1 cellular context compared by ENCODE assay signal in the genomic region with DNA sequence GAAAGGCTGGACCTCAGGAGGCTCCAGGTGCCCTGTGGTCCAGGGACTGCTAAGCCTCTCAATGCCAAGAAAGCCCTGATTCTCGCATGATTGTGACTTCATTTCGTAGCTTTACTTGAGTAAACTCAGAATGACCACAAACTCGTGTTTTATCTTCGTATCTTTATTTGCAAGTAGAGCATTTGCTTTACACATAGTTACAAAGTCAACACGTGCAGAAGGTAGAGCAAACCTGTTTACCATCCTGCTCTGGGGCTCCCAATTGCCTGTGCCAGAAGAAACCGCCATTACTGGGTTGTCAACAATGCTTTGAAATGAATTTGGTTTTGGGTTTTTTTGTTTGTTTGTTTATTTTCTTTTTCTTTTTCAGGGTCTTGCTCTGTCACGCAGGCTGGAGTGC.
A peak's percentile ranks its signal among the peaks of the same experiment; 100 is the strongest.
TF ChIP-seq lines count a peak whose summit lies in the region.

No MANE protein-coding gene starts in this region.

TF ChIP-seq in HepG2, 621 proteins besides CTCF, POLR2A, EP300 and RAD21 (continues in another document):
- TF ChIP-seq, protein P1, sequence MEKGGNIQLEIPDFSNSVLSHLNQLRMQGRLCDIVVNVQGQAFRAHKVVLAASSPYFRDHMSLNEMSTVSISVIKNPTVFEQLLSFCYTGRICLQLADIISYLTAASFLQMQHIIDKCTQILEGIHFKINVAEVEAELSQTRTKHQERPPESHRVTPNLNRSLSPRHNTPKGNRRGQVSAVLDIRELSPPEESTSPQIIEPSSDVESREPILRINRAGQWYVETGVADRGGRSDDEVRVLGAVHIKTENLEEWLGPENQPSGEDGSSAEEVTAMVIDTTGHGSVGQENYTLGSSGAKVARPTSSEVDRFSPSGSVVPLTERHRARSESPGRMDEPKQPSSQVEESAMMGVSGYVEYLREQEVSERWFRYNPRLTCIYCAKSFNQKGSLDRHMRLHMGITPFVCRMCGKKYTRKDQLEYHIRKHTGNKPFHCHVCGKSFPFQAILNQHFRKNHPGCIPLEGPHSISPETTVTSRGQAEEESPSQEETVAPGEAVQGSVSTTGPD (CRISPR knock-in tag; IDR thresholded peaks at IDR 0.05): no peak
- TF ChIP-seq SOX6 (IDR thresholded peaks at IDR 0.05): no peak
- TF ChIP-seq SOX6 (CRISPR knock-in tag; IDR thresholded peaks at IDR 0.05): peak; percentile 45; the same call in 1 of the 2 replicates
- no peak for TF ChIP-seq NR3C1 (CRISPR knock-in tag; IDR thresholded peaks at IDR 0.05)
- no peak for TF ChIP-seq SOX13 (IDR thresholded peaks at IDR 0.05)
- peak in 1 of 2 experiments; percentile 57; a peak in 2 of 4 replicates for TF ChIP-seq SOX13 (CRISPR knock-in tag; conservative IDR thresholded peaks at IDR 0.05 in 1 of 2, IDR thresholded peaks at IDR 0.05 in 1 of 2)
- TF ChIP-seq NCOA2 (CRISPR knock-in tag; IDR thresholded peaks at IDR 0.05): 0 out of 2 replicates have a peak, but pooled peaks have one; percentile 30
- no peak for TF ChIP-seq FOXP1 (IDR thresholded peaks at IDR 0.05)
- peak; percentile 75 for TF ChIP-seq FOXP1 (CRISPR knock-in tag; IDR thresholded peaks at IDR 0.05)
- peak; percentile 80; the same call in 1 of the 2 replicates for TF ChIP-seq CBFB (CRISPR knock-in tag; IDR thresholded peaks at IDR 0.05)
- TF ChIP-seq, protein P2, sequence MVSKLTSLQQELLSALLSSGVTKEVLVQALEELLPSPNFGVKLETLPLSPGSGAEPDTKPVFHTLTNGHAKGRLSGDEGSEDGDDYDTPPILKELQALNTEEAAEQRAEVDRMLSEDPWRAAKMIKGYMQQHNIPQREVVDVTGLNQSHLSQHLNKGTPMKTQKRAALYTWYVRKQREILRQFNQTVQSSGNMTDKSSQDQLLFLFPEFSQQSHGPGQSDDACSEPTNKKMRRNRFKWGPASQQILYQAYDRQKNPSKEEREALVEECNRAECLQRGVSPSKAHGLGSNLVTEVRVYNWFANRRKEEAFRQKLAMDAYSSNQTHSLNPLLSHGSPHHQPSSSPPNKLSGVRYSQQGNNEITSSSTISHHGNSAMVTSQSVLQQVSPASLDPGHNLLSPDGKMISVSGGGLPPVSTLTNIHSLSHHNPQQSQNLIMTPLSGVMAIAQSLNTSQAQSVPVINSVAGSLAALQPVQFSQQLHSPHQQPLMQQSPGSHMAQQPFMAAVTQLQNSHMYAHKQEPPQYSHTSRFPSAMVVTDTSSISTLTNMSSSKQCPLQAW (CRISPR knock-in tag; IDR thresholded peaks at IDR 0.05): no peak
- TF ChIP-seq ZNF17 (CRISPR knock-in tag; IDR thresholded peaks at IDR 0.05): no peak
- peak; percentile 55; the same call in 1 of the 2 replicates for TF ChIP-seq BCL6 (CRISPR knock-in tag; IDR thresholded peaks at IDR 0.05)
- no peak for TF ChIP-seq RORA (CRISPR knock-in tag; IDR thresholded peaks at IDR 0.05)
- TF ChIP-seq MED13 (CRISPR knock-in tag; IDR thresholded peaks at IDR 0.05): no peak
- no peak for TF ChIP-seq CHD2 (IDR thresholded peaks at IDR 0.05; ENCODE audit: low read depth, low read length)
- 0 out of 2 replicates have a peak, but pooled peaks have one; percentile 32 for TF ChIP-seq FOXO1 (CRISPR knock-in tag; IDR thresholded peaks at IDR 0.05)
- TF ChIP-seq, protein P3, sequence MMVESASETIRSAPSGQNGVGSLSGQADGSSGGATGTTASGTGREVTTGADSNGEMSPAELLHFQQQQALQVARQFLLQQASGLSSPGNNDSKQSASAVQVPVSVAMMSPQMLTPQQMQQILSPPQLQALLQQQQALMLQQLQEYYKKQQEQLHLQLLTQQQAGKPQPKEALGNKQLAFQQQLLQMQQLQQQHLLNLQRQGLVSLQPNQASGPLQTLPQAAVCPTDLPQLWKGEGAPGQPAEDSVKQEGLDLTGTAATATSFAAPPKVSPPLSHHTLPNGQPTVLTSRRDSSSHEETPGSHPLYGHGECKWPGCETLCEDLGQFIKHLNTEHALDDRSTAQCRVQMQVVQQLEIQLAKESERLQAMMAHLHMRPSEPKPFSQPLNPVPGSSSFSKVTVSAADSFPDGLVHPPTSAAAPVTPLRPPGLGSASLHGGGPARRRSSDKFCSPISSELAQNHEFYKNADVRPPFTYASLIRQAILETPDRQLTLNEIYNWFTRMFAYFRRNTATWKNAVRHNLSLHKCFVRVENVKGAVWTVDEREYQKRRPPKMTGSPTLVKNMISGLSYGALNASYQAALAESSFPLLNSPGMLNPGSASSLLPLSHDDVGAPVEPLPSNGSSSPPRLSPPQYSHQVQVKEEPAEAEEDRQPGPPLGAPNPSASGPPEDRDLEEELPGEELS (CRISPR knock-in tag; IDR thresholded peaks at IDR 0.05): peak; percentile 72
- 0 out of 2 replicates have a peak, but pooled peaks have one; percentile 15 for TF ChIP-seq FOXJ3 (CRISPR knock-in tag; IDR thresholded peaks at IDR 0.05; ENCODE audit: borderline replicate concordance)
- no peak for TF ChIP-seq ESRRA (CRISPR knock-in tag; IDR thresholded peaks at IDR 0.05; ENCODE audit: low read depth)
- TF ChIP-seq, protein P4, sequence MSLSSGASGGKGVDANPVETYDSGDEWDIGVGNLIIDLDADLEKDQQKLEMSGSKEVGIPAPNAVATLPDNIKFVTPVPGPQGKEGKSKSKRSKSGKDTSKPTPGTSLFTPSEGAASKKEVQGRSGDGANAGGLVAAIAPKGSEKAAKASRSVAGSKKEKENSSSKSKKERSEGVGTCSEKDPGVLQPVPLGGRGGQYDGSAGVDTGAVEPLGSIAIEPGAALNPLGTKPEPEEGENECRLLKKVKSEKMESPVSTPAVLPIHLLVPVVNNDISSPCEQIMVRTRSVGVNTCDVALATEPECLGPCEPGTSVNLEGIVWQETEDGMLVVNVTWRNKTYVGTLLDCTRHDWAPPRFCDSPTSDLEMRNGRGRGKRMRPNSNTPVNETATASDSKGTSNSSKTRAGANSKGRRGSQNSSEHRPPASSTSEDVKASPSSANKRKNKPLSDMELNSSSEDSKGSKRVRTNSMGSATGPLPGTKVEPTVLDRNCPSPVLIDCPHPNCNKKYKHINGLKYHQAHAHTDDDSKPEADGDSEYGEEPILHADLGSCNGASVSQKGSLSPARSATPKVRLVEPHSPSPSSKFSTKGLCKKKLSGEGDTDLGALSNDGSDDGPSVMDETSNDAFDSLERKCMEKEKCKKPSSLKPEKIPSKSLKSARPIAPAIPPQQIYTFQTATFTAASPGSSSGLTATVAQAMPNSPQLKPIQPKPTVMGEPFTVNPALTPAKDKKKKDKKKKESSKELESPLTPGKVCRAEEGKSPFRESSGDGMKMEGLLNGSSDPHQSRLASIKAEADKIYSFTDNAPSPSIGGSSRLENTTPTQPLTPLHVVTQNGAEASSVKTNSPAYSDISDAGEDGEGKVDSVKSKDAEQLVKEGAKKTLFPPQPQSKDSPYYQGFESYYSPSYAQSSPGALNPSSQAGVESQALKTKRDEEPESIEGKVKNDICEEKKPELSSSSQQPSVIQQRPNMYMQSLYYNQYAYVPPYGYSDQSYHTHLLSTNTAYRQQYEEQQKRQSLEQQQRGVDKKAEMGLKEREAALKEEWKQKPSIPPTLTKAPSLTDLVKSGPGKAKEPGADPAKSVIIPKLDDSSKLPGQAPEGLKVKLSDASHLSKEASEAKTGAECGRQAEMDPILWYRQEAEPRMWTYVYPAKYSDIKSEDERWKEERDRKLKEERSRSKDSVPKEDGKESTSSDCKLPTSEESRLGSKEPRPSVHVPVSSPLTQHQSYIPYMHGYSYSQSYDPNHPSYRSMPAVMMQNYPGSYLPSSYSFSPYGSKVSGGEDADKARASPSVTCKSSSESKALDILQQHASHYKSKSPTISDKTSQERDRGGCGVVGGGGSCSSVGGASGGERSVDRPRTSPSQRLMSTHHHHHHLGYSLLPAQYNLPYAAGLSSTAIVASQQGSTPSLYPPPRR (CRISPR knock-in tag; IDR thresholded peaks at IDR 0.05; ENCODE audit: borderline replicate concordance): peak; percentile 64; the same call in 1 of the 2 replicates
- TF ChIP-seq, protein P5, sequence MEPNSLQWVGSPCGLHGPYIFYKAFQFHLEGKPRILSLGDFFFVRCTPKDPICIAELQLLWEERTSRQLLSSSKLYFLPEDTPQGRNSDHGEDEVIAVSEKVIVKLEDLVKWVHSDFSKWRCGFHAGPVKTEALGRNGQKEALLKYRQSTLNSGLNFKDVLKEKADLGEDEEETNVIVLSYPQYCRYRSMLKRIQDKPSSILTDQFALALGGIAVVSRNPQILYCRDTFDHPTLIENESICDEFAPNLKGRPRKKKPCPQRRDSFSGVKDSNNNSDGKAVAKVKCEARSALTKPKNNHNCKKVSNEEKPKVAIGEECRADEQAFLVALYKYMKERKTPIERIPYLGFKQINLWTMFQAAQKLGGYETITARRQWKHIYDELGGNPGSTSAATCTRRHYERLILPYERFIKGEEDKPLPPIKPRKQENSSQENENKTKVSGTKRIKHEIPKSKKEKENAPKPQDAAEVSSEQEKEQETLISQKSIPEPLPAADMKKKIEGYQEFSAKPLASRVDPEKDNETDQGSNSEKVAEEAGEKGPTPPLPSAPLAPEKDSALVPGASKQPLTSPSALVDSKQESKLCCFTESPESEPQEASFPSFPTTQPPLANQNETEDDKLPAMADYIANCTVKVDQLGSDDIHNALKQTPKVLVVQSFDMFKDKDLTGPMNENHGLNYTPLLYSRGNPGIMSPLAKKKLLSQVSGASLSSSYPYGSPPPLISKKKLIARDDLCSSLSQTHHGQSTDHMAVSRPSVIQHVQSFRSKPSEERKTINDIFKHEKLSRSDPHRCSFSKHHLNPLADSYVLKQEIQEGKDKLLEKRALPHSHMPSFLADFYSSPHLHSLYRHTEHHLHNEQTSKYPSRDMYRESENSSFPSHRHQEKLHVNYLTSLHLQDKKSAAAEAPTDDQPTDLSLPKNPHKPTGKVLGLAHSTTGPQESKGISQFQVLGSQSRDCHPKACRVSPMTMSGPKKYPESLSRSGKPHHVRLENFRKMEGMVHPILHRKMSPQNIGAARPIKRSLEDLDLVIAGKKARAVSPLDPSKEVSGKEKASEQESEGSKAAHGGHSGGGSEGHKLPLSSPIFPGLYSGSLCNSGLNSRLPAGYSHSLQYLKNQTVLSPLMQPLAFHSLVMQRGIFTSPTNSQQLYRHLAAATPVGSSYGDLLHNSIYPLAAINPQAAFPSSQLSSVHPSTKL (CRISPR knock-in tag; IDR thresholded peaks at IDR 0.05): 0 out of 2 replicates have a peak, but pooled peaks have one; percentile 11
- TF ChIP-seq HOXA3 (CRISPR knock-in tag; IDR thresholded peaks at IDR 0.05): no peak
- TF ChIP-seq SMC3 (IDR thresholded peaks at IDR 0.05; ENCODE audit: low read length): no peak
- TF ChIP-seq TAF1 (CRISPR knock-in tag; IDR thresholded peaks at IDR 0.05): no peak
- peak; percentile 64; the same call in 1 of the 2 replicates for TF ChIP-seq FOXA3 (CRISPR knock-in tag; IDR thresholded peaks at IDR 0.05)
- TF ChIP-seq, protein P6, sequence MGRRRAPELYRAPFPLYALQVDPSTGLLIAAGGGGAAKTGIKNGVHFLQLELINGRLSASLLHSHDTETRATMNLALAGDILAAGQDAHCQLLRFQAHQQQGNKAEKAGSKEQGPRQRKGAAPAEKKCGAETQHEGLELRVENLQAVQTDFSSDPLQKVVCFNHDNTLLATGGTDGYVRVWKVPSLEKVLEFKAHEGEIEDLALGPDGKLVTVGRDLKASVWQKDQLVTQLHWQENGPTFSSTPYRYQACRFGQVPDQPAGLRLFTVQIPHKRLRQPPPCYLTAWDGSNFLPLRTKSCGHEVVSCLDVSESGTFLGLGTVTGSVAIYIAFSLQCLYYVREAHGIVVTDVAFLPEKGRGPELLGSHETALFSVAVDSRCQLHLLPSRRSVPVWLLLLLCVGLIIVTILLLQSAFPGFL (CRISPR knock-in tag; IDR thresholded peaks at IDR 0.05): no peak
- TF ChIP-seq TBX3 (IDR thresholded peaks at IDR 0.05; ENCODE audit: borderline replicate concordance): 0 out of 2 replicates have a peak, but pooled peaks have one; percentile 29
- no peak for TF ChIP-seq MXI1 (IDR thresholded peaks at IDR 0.05; ENCODE audit: borderline replicate concordance, low read depth, low read length)
- TF ChIP-seq RARA (CRISPR knock-in tag; IDR thresholded peaks at IDR 0.05): 0 out of 2 replicates have a peak, but pooled peaks have one; percentile 8
- TF ChIP-seq FOXA1 (IDR thresholded peaks at IDR 0.05): no peak
- TF ChIP-seq FOXA1 (CRISPR knock-in tag; IDR thresholded peaks at IDR 0.05): peak; percentile 89
- TF ChIP-seq, protein P7, sequence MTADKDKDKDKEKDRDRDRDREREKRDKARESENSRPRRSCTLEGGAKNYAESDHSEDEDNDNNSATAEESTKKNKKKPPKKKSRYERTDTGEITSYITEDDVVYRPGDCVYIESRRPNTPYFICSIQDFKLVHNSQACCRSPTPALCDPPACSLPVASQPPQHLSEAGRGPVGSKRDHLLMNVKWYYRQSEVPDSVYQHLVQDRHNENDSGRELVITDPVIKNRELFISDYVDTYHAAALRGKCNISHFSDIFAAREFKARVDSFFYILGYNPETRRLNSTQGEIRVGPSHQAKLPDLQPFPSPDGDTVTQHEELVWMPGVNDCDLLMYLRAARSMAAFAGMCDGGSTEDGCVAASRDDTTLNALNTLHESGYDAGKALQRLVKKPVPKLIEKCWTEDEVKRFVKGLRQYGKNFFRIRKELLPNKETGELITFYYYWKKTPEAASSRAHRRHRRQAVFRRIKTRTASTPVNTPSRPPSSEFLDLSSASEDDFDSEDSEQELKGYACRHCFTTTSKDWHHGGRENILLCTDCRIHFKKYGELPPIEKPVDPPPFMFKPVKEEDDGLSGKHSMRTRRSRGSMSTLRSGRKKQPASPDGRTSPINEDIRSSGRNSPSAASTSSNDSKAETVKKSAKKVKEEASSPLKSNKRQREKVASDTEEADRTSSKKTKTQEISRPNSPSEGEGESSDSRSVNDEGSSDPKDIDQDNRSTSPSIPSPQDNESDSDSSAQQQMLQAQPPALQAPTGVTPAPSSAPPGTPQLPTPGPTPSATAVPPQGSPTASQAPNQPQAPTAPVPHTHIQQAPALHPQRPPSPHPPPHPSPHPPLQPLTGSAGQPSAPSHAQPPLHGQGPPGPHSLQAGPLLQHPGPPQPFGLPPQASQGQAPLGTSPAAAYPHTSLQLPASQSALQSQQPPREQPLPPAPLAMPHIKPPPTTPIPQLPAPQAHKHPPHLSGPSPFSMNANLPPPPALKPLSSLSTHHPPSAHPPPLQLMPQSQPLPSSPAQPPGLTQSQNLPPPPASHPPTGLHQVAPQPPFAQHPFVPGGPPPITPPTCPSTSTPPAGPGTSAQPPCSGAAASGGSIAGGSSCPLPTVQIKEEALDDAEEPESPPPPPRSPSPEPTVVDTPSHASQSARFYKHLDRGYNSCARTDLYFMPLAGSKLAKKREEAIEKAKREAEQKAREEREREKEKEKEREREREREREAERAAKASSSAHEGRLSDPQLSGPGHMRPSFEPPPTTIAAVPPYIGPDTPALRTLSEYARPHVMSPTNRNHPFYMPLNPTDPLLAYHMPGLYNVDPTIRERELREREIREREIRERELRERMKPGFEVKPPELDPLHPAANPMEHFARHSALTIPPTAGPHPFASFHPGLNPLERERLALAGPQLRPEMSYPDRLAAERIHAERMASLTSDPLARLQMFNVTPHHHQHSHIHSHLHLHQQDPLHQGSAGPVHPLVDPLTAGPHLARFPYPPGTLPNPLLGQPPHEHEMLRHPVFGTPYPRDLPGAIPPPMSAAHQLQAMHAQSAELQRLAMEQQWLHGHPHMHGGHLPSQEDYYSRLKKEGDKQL (CRISPR knock-in tag; IDR thresholded peaks at IDR 0.05; ENCODE audit: low read depth): peak; percentile 68; the same call in 1 of the 2 replicates
- TF ChIP-seq HHEX (CRISPR knock-in tag; IDR thresholded peaks at IDR 0.05): peak; percentile 68
